In the genomic region with DNA sequence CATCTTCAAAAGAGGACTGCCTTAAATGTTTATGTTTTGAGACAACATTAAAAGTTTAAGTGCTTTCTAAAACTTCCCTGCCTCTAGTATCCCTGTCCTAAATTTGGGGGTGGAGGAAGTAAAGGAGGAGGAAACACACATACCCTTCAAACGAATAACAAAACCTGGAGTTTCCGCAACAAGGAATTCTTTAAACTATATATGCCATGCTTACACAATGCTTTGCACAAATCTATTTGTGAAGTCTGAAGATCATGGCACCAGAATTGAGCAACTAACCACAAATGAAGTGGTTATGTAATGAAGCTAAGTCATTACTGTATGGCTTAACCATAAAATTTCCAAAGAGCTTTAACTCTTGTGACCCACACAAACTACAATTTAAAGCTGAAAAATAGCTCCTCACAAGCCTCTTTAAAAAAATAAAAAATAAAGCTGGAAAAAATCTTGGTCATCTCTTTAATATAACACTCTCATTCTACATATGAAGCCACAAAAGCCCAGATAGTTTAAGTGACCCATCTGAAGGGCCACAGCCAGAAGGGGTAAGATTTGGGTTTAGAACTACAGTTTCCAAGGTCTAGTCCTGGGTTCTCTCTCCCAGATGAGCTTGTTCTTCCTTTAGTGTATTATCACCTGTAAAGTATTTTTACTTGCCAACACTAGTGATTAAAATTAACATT, we compare ENCODE assay signal across 1 cellular context.
TF ChIP-seq lines count a peak whose summit lies in the region.

No MANE protein-coding gene starts in this region.

TF ChIP-seq in liver, 16 proteins besides CTCF, POLR2A, EP300 and RAD21 (continued from another document):
- TF ChIP-seq, protein P1, sequence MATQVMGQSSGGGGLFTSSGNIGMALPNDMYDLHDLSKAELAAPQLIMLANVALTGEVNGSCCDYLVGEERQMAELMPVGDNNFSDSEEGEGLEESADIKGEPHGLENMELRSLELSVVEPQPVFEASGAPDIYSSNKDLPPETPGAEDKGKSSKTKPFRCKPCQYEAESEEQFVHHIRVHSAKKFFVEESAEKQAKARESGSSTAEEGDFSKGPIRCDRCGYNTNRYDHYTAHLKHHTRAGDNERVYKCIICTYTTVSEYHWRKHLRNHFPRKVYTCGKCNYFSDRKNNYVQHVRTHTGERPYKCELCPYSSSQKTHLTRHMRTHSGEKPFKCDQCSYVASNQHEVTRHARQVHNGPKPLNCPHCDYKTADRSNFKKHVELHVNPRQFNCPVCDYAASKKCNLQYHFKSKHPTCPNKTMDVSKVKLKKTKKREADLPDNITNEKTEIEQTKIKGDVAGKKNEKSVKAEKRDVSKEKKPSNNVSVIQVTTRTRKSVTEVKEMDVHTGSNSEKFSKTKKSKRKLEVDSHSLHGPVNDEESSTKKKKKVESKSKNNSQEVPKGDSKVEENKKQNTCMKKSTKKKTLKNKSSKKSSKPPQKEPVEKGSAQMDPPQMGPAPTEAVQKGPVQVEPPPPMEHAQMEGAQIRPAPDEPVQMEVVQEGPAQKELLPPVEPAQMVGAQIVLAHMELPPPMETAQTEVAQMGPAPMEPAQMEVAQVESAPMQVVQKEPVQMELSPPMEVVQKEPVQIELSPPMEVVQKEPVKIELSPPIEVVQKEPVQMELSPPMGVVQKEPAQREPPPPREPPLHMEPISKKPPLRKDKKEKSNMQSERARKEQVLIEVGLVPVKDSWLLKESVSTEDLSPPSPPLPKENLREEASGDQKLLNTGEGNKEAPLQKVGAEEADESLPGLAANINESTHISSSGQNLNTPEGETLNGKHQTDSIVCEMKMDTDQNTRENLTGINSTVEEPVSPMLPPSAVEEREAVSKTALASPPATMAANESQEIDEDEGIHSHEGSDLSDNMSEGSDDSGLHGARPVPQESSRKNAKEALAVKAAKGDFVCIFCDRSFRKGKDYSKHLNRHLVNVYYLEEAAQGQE (IDR thresholded peaks at IDR 0.05) = peak; percentile 39
- TF ChIP-seq GABPA (IDR thresholded peaks at IDR 0.05 in 1 of 2, conservative IDR thresholded peaks at IDR 0.05 in 1 of 2) = peak in 1 of 2 donors; percentile 19
- no peak for TF ChIP-seq FOXA1 (IDR thresholded peaks at IDR 0.05)
- no peak for TF ChIP-seq FOXA2 (IDR thresholded peaks at IDR 0.05)
- TF ChIP-seq SP1 (IDR thresholded peaks at IDR 0.05) = peak; percentile 43
- no peak for TF ChIP-seq EGR1 (IDR thresholded peaks at IDR 0.05; ENCODE audit: low read depth in 2 of 2)
- TF ChIP-seq, protein P2, sequence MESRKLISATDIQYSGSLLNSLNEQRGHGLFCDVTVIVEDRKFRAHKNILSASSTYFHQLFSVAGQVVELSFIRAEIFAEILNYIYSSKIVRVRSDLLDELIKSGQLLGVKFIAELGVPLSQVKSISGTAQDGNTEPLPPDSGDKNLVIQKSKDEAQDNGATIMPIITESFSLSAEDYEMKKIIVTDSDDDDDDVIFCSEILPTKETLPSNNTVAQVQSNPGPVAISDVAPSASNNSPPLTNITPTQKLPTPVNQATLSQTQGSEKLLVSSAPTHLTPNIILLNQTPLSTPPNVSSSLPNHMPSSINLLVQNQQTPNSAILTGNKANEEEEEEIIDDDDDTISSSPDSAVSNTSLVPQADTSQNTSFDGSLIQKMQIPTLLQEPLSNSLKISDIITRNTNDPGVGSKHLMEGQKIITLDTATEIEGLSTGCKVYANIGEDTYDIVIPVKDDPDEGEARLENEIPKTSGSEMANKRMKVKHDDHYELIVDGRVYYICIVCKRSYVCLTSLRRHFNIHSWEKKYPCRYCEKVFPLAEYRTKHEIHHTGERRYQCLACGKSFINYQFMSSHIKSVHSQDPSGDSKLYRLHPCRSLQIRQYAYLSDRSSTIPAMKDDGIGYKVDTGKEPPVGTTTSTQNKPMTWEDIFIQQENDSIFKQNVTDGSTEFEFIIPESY (IDR thresholded peaks at IDR 0.05) = peak; percentile 74
- no peak for TF ChIP-seq NR2F2 (IDR thresholded peaks at IDR 0.05)
- no peak for TF ChIP-seq TAF1 (conservative IDR thresholded peaks at IDR 0.05)
- TF ChIP-seq, protein P3, sequence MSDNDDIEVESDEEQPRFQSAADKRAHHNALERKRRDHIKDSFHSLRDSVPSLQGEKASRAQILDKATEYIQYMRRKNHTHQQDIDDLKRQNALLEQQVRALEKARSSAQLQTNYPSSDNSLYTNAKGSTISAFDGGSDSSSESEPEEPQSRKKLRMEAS (IDR thresholded peaks at IDR 0.05) = peak; percentile 39
- TF ChIP-seq RXRA (IDR thresholded peaks at IDR 0.05) = peak; percentile 31 to 76
- TF ChIP-seq JUND (IDR thresholded peaks at IDR 0.05) = peak in 1 of 2 donors; percentile 50
- TF ChIP-seq, protein P4, sequence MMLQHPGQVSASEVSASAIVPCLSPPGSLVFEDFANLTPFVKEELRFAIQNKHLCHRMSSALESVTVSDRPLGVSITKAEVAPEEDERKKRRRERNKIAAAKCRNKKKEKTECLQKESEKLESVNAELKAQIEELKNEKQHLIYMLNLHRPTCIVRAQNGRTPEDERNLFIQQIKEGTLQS (IDR thresholded peaks at IDR 0.05) = no peak
- TF ChIP-seq HNF4A (conservative IDR thresholded peaks at IDR 0.05) = peak; percentile 69 to 77
- TF ChIP-seq YY1 (IDR thresholded peaks at IDR 0.05) = no peak
